ENCODE assay signal across 1 cellular context in genomic region chr7:102220929-102221850, GRCh38.
TF ChIP-seq lines count a peak whose summit lies in the region.

No MANE protein-coding gene starts in this region.

TF ChIP-seq in WTC11, 78 proteins besides CTCF, POLR2A, EP300 and RAD21 (continued from another document):
- TF ChIP-seq HMGXB4 (CRISPR knock-in tag; IDR thresholded peaks at IDR 0.05): no peak
